Comparison of ENCODE assay signal across 1 cellular context in the genomic region with DNA sequence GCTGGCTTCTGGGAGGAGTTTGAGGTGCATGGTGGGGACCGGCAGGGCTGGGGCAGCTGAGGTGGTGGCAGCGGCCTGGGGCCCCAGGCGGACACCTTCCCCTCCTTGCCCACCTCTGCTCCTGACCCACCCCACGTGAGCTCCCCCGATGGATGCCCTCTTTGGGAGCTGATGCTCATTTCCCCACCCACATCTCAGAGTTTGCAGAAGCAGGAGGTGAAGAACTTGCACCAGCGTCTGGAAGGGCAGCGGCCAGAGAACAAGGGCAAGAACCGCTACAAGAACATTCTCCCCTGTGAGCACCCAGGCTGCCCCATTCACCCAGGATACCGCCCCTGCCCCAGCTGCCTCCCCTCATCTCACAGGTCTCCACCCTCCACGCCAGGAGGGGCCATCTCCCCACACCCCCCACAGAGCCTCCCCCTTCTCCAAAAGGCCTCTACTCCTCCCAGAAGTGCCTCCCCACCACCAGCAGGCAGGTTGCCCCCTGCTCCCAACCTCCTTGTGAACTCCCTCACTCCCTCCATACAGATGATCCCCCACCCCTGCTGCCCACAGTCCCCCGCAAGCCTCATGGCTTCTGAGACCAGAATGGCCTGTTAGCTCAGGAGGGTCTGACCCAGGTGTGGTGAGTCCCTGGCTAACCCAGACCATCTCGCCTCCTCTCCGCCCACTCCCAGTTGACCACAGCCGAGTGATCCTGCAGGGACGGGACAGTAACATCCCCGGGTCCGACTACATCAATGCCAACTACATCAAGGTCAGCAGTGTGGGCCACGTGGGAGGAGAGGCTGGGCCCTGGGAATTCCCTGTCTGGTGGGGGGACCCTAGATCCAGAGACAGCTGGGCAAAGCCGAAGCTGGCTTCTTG.
TF ChIP-seq lines count a peak whose summit lies in the region.

No MANE protein-coding gene starts in this region.

TF ChIP-seq in IMR-90, 13 proteins besides CTCF, POLR2A, EP300 and RAD21:
- TF ChIP-seq, protein P1, sequence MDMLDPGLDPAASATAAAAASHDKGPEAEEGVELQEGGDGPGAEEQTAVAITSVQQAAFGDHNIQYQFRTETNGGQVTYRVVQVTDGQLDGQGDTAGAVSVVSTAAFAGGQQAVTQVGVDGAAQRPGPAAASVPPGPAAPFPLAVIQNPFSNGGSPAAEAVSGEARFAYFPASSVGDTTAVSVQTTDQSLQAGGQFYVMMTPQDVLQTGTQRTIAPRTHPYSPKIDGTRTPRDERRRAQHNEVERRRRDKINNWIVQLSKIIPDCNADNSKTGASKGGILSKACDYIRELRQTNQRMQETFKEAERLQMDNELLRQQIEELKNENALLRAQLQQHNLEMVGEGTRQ (IDR thresholded peaks at IDR 0.05; ENCODE audit: low read depth, low read length): no peak
- TF ChIP-seq CHD1 (IDR thresholded peaks at IDR 0.05; ENCODE audit: low read depth, low read length): no peak
